15 cellular contexts compared by ENCODE assay signal in the genomic region with DNA sequence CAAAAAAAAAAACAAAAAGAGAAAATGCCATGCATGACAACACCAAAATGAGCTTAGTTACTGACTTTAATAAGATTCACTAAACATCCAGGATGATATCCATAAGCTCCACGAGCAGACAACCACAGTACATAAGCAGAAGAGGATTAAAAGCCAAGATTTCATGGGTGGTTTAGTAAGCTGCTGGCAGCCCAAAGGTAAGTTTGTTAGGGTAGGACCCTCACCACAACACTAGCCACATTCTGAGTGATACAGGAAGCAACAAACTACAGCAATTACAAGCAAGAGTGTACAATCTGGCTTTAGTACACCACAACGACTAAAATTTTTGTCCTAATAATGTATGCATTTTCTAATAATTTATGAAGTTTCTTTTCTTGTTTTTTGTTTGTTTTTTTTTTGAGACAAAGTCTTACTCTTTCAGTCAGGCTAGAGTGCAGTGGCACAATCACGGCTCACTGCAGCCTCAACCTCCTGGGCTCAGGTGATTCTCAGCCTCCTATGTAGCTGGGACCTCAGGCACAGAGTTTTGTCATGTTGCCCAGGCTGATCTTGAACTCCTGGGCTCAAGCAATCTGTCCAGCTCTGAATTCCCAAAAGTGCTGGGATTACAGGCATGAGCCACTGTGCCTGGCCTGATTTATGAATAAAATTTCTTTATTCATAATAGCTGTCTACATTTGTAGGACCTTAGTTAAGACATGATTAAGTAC.
DNase-seq lines count a peak whose midpoint lies in the region; ATAC-seq and TF ChIP-seq lines count a peak whose summit lies in the region.
"Had no signal": no experiment of that assay in that cellular context is flagged by ENCODE, and none has a peak within 500 bp of the region (broad histone marks: within the 10 kb centered on the region; RNA-seq: fewer than 3 reads in every experiment).

No MANE protein-coding gene starts in this region.

- H3K4me3 ChIP-seq in Caco-2 (ENCODE audit: low read depth, low read length) (no peak overlapping the region), neural progenitor cell (no peak overlapping the region), smooth muscle cell (no peak overlapping the region)
- H3K4me3 ChIP-seq: BLaER1, SK-N-MC had no signal

- H3K4me2 ChIP-seq in neural progenitor cell (no peak overlapping the region), smooth muscle cell (no peak overlapping the region)
- H3K4me2 ChIP-seq: BLaER1 had no signal

- TF ChIP-seq CTCF in Caco-2 (IDR thresholded peaks at IDR 0.05; ENCODE audit: insufficient read depth in 1 of 2, low read depth in 1 of 2, low read length in 1 of 2, severe bottlenecking in 1 of 2, unreplicated experiment in 1 of 2) (no peak), neural progenitor cell (IDR thresholded peaks at IDR 0.05) (no peak), smooth muscle cell (IDR thresholded peaks at IDR 0.05; ENCODE audit: borderline replicate concordance, insufficient read depth, poor library complexity, severe bottlenecking) (no peak)
- no peak for TF ChIP-seq CTCF in activated CD8-positive, alpha-beta T cell treated with anti-CD3 and anti-CD28 coated beads for 36 hours (IDR thresholded peaks at IDR 0.05)

- H3K27me3 Mint-ChIP-seq in Caco-2 (ENCODE audit: insufficient read depth, unreplicated experiment): no peaks in the 10 kb centered on the region
- no peaks in the 10 kb centered on the region for H3K27me3 Mint-ChIP-seq in activated CD8-positive, alpha-beta T cell treated with anti-CD3 and anti-CD28 coated beads for 36 hours
- H3K27me3 Mint-ChIP-seq in neural progenitor cell (ENCODE audit: insufficient read depth, low read depth): no peaks in the 10 kb centered on the region

- in situ Hi-C loops in G401 (cut with HindIII; ENCODE audit: low sequenced_read_pairs): no loop called here

- H4K20me1 ChIP-seq in neural progenitor cell (ENCODE audit: low read depth) (peaks cover 65% of the 10 kb centered on the region), smooth muscle cell (ENCODE audit: low read depth) (peaks cover 97% of the 10 kb centered on the region)

- CTCF ChIA-PET in Caco-2 (lab: Charles Lee): no interaction called here
- CTCF ChIA-PET in activated CD8-positive, alpha-beta T cell treated with anti-CD3 and anti-CD28 coated beads for 36 hours (lab: Charles Lee): interaction anchor here (0.7 to 1.5 kb wide), 4 partner anchors 12 to 180 kb away, joined by 3 to 4 read pairs (median 4); no protein-coding TSS in a partner anchor

- H3K9ac ChIP-seq in neural progenitor cell: no peak overlapping the region
- H3K9ac ChIP-seq in smooth muscle cell (ENCODE audit: low read depth): no peak overlapping the region
- H3K9ac ChIP-seq: BLaER1 had no signal

- no peaks in the 10 kb centered on the region for H3K9me3 ChIP-seq in Caco-2
- no peaks in the 10 kb centered on the region for H3K9me3 ChIP-seq in neural progenitor cell (ENCODE audit: low read depth)
- H3K9me3 ChIP-seq in smooth muscle cell (replicated peaks; ENCODE audit: low read depth): no peaks in the 10 kb centered on the region
- H3K9me3 ChIP-seq: BLaER1 had no signal

- H3K4me1 Mint-ChIP-seq in Caco-2 (ENCODE audit: low read depth, unreplicated experiment): peaks cover 18% of the 10 kb centered on the region
- H3K4me1 Mint-ChIP-seq in activated CD8-positive, alpha-beta T cell treated with anti-CD3 and anti-CD28 coated beads for 36 hours (ENCODE audit: low read depth): peaks cover 62% of the 10 kb centered on the region
- H3K4me1 Mint-ChIP-seq in neural progenitor cell: peaks cover 20% of the 10 kb centered on the region

- H3K27me3 ChIP-seq in Caco-2 (replicated peaks; ENCODE audit: control insufficient read depth, insufficient read depth, low read length) (no peaks in the 10 kb centered on the region), neural progenitor cell (no peaks in the 10 kb centered on the region), smooth muscle cell (ENCODE audit: low read depth) (no peaks in the 10 kb centered on the region)
- H3K27me3 ChIP-seq: BLaER1 had no signal

- no TSS peak for BruUV-seq in Caco-2 (replicated peaks; lab: Mats Ljungman, UMichigan)

- 67% methylated on average over 3 of the region's 3 CpGs for WGBS in smooth muscle cell (ENCODE audit: low lambda C conversion rate)

- H3F3A ChIP-seq in neural progenitor cell (ENCODE audit: low read depth) (peaks cover 4% of the 10 kb centered on the region), smooth muscle cell (ENCODE audit: low read depth) (no peaks in the 10 kb centered on the region)

- H3K27ac Mint-ChIP-seq in Caco-2 (ENCODE audit: unreplicated experiment) (peak overlapping the region; percentile 29), neural progenitor cell (peak overlapping the region; percentile 31)
- no peak overlapping the region for H3K27ac Mint-ChIP-seq in activated CD8-positive, alpha-beta T cell treated with anti-CD3 and anti-CD28 coated beads for 36 hours

- H3K36me3 ChIP-seq in Caco-2 (ENCODE audit: control insufficient read depth, insufficient read depth, low read length) (no peaks in the 10 kb centered on the region), neural progenitor cell (no peaks in the 10 kb centered on the region), smooth muscle cell (ENCODE audit: low read depth) (no peaks in the 10 kb centered on the region)
- H3K36me3 ChIP-seq: BLaER1 had no signal

- no peak overlapping the region for H3K27ac ChIP-seq in neural progenitor cell
- no peak overlapping the region for H3K27ac ChIP-seq in smooth muscle cell (ENCODE audit: low read depth)
- H3K27ac ChIP-seq: BLaER1, SK-N-MC had no signal

- H2AFZ ChIP-seq in neural progenitor cell (replicated peaks) (no peak overlapping the region), smooth muscle cell (ENCODE audit: low read depth) (no peak overlapping the region)

- no peak for ATAC-seq in activated CD8-positive, alpha-beta T cell treated with anti-CD3 and anti-CD28 coated beads for 36 hours
- no peak for ATAC-seq in left lobe of liver
- ATAC-seq: HCT116 had no signal

- H3K79me2 ChIP-seq in neural progenitor cell (ENCODE audit: low read depth) (peaks cover 100% of the 10 kb centered on the region), smooth muscle cell (ENCODE audit: low read depth) (peaks cover 98% of the 10 kb centered on the region)

- no peaks in the 10 kb centered on the region for H3K9me3 Mint-ChIP-seq in Caco-2 (ENCODE audit: unreplicated experiment)
- no peaks in the 10 kb centered on the region for H3K9me3 Mint-ChIP-seq in activated CD8-positive, alpha-beta T cell treated with anti-CD3 and anti-CD28 coated beads for 36 hours
- H3K9me3 Mint-ChIP-seq in neural progenitor cell: no peaks in the 10 kb centered on the region

- H3K4me3 Mint-ChIP-seq in Caco-2 (ENCODE audit: unreplicated experiment) (no peak overlapping the region), neural progenitor cell (no peak overlapping the region)
- H3K4me3 Mint-ChIP-seq in activated CD8-positive, alpha-beta T cell treated with anti-CD3 and anti-CD28 coated beads for 36 hours: no peak overlapping the region

- no peak for DNase-seq in Caco-2
- peak; percentile 67 for DNase-seq in G401 (ENCODE audit: low spot score)
- peak; percentile 22 for DNase-seq in activated CD8-positive, alpha-beta T cell treated with anti-CD3 and anti-CD28 coated beads for 36 hours
- DNase-seq in neural progenitor cell (ENCODE audit: low spot score): no peak
- no peak for DNase-seq in activated naive CD4-positive, alpha-beta T cell treated with anti-CD3 and anti-CD28 coated beads, Interleukin-2, amount 50 U/mL, for 16 hours
- DNase-seq in smooth muscle cell (lab: John Stamatoyannopoulos, UW; ENCODE audit: unreplicated experiment): no peak
- DNase-seq in left lobe of liver (ENCODE audit: low spot score): no peak
- DNase-seq: DMS53, NCI-H1436 treated with DMSO at 0.1 percent for 48 hours, NCI-H2081 treated with DMSO at 0.1 percent for 48 hours, NCI-H2227 treated with DMSO at 0.1 percent for 48 hours, NCI-H69 had no signal

- H3K36me3 Mint-ChIP-seq in Caco-2 (ENCODE audit: insufficient read depth, unreplicated experiment) (peaks cover 6% of the 10 kb centered on the region), neural progenitor cell (no peaks in the 10 kb centered on the region)
- H3K36me3 Mint-ChIP-seq in activated CD8-positive, alpha-beta T cell treated with anti-CD3 and anti-CD28 coated beads for 36 hours (ENCODE audit: low read depth): peaks cover 4% of the 10 kb centered on the region

- POLR2A ChIA-PET in Caco-2 (lab: Charles Lee): no interaction called here
- POLR2A ChIA-PET in activated CD8-positive, alpha-beta T cell treated with anti-CD3 and anti-CD28 coated beads for 36 hours (lab: Charles Lee): no interaction called here

- intact Hi-C loops in Caco-2 (cut with micrococcal nuclease; ENCODE audit: unreplicated experiment): no loop called here
- intact Hi-C loops in activated CD8-positive, alpha-beta T cell treated with anti-CD3 and anti-CD28 coated beads for 36 hours (cut with micrococcal nuclease): no loop called here

- H3K4me1 ChIP-seq in Caco-2: peaks cover 25% of the 10 kb centered on the region
- H3K4me1 ChIP-seq in neural progenitor cell: no peaks in the 10 kb centered on the region
- H3K4me1 ChIP-seq in smooth muscle cell (ENCODE audit: low read depth): peaks cover 5% of the 10 kb centered on the region

Comparison
In these comparisons a context has a peak if more than half of its experiments do, and no peak if none do; other contexts are left out.
1. DNase-seq: peak in G401 (single experiment) and activated CD8-positive, alpha-beta T cell treated with anti-CD3 and anti-CD28 coated beads for 36 hours (single experiment); none in Caco-2 (0 of 2), neural progenitor cell (single experiment), activated naive CD4-positive, alpha-beta T cell treated with anti-CD3 and anti-CD28 coated beads, Interleukin-2, amount 50 U/mL, for 16 hours (single experiment), smooth muscle cell (single experiment) and left lobe of liver (single experiment).